In the genomic region with DNA sequence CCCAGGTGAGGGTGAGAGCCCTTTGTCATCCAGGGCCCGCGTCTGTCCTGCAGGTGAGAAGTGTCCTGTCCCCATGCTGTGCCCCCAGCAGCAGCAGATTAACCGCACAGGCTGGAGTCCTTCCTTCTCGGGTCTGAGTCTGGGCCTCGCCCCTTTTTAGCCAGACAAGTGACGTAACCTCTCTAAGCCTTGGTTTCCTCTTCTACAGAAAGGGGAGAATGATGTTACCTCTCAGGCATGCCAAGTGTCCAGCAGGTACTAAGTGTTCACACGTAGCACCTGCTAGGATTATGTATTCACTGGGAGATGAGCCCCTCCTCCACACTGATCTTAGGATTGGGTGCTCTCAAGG, we compare ENCODE assay signal across 16 cellular contexts. TPM values are rescaled to one million over a fixed set of nuclear protein-coding genes. Genes with fewer than 3 reads are reported as not detected.
DNase-seq lines count a peak whose midpoint lies in the region; ATAC-seq, FAIRE-seq and TF ChIP-seq lines count a peak whose summit lies in the region.
"Had no signal": no experiment of that assay in that cellular context is flagged by ENCODE, and none has a peak within 500 bp of the region (broad histone marks: within the 10 kb centered on the region; RNA-seq: fewer than 3 reads in every experiment).

No MANE protein-coding gene starts in this region.

- no peaks in the 10 kb centered on the region for H3K4me1 Mint-ChIP-seq in activated CD4-positive, alpha-beta T cell treated with anti-CD3 and anti-CD28 coated beads for 36 hours
- H3K4me1 Mint-ChIP-seq: central memory CD8-positive, alpha-beta T cell had no signal

- no peak overlapping the region for H3K4me3 ChIP-seq in keratinocyte (ENCODE audit: control insufficient read depth in 2 of 3, extremely low read depth in 1 of 3, insufficient read depth in 2 of 3, low read depth in 1 of 3, low read length in 3 of 3)
- no peak overlapping the region for H3K4me3 ChIP-seq in tibial nerve

- H3K79me2 ChIP-seq in keratinocyte (ENCODE audit: control insufficient read depth, insufficient read depth, low read length), result no peaks in the 10 kb centered on the region
- H3K79me2 ChIP-seq: parathyroid adenoma had no signal

- DNase-seq in NCI-H2107 (lab: John Stamatoyannopoulos, UW) (peak; percentile 55), SKM-1 treated with dmso at 0.1 percent for 144 hours (lab: John Stamatoyannopoulos, UW; ENCODE audit: unreplicated experiment) (peak; percentile 43), keratinocyte (ENCODE audit: low read depth, low spot score) (peak; percentile 17), tibial nerve (ENCODE audit: low spot score in 2 of 2) (no peak)
- no peak for DNase-seq in activated CD4-positive, alpha-beta T cell treated with anti-CD3 and anti-CD28 coated beads for 36 hours
- DNase-seq: activated CD4-positive, alpha-beta T cell treated with anti-CD3 and anti-CD28 coated beads, Interleukin-2, amount 50 U/mL, for 48 hours; activated naive CD4-positive, alpha-beta T cell; CD4-positive, alpha-beta T cell; MV-4-11; stimulated activated CD4-positive, alpha-beta T cell treated with anti-CD3 and anti-CD28 coated beads, Interleukin-2, amount 100 ng/mL, for 24 hours; stimulated activated naive CD4-positive, alpha-beta T cell; T-helper 17 cell had no signal

- H3K4me1 ChIP-seq in keratinocyte (ENCODE audit: control insufficient read depth, extremely low read depth, insufficient read depth, low read length) (peaks cover 3% of the 10 kb centered on the region), tibial nerve (peaks cover 0 to 90% (median 27%) of the 10 kb centered on the region in 4 donors)
- H3K4me1 ChIP-seq: parathyroid adenoma had no signal

- H4K20me1 ChIP-seq in keratinocyte (ENCODE audit: control insufficient read depth, extremely low read depth, insufficient read depth, low read length), result no peaks in the 10 kb centered on the region

- H3K27ac ChIP-seq in keratinocyte (ENCODE audit: control insufficient read depth, insufficient read depth, low read length) (no peak overlapping the region), tibial nerve (peak overlapping the region in 3 of 4 donors; percentile 67 to 99 (median 74))
- H3K27ac ChIP-seq: parathyroid adenoma had no signal

- H3K9me3 ChIP-seq in keratinocyte (ENCODE audit: control insufficient read depth, low read depth, low read length) (no peaks in the 10 kb centered on the region), tibial nerve (no peaks in the 10 kb centered on the region)

- H3K27ac Mint-ChIP-seq in activated CD4-positive, alpha-beta T cell treated with anti-CD3 and anti-CD28 coated beads for 36 hours, result no peak overlapping the region
- H3K27ac Mint-ChIP-seq: CD4-positive, alpha-beta T cell; T-helper 17 cell had no signal

- WGBS in tibial nerve, 2 donors, result 73 to 84% methylated on average over 5 to 7 of the region's 7 CpGs

- no peak for TF ChIP-seq POLR2A in tibial nerve (IDR thresholded peaks at IDR 0.05)

- H3K36me3 ChIP-seq in keratinocyte (ENCODE audit: control insufficient read depth in 2 of 2, extremely low read depth in 1 of 2, insufficient read depth in 2 of 2, low read length in 2 of 2) (no peaks in the 10 kb centered on the region), tibial nerve (peaks cover 0 to 5% (median 0%) of the 10 kb centered on the region in 3 donors)

- dilution Hi-C loops in keratinocyte (cut with MboI; ENCODE audit: extremely low pct_ligation_motif_present, low sequenced_read_pairs), result no loop called here

- ATAC-seq in GM18868 (IDR thresholded peaks at IDR 0.05; ENCODE audit: unreplicated experiment), result no peak
- no peak for ATAC-seq in activated CD4-positive, alpha-beta T cell treated with anti-CD3 and anti-CD28 coated beads for 36 hours
- ATAC-seq in HG03280 (IDR thresholded peaks at IDR 0.05; ENCODE audit: unreplicated experiment), result no peak
- ATAC-seq: T-helper 17 cell had no signal

- intact Hi-C loops in activated CD4-positive, alpha-beta T cell treated with anti-CD3 and anti-CD28 coated beads for 36 hours (cut with DNase I, micrococcal nuclease), result no loop called here

- H2AFZ ChIP-seq in keratinocyte (ENCODE audit: control insufficient read depth, low read length), result no peak overlapping the region
- H2AFZ ChIP-seq: parathyroid adenoma had no signal

- H3K9ac ChIP-seq in keratinocyte (ENCODE audit: control insufficient read depth, extremely low read depth, insufficient read depth, low read length), result no peak overlapping the region
- H3K9ac ChIP-seq: parathyroid adenoma had no signal

- H3K9me3 Mint-ChIP-seq in activated CD4-positive, alpha-beta T cell treated with anti-CD3 and anti-CD28 coated beads for 36 hours (ENCODE audit: low read depth), result no peaks in the 10 kb centered on the region
- H3K9me3 Mint-ChIP-seq: CD4-positive, alpha-beta T cell; central memory CD8-positive, alpha-beta T cell had no signal

- H3K27me3 ChIP-seq in keratinocyte (ENCODE audit: control insufficient read depth, extremely low read depth, insufficient read depth, low read length) (peaks cover 16% of the 10 kb centered on the region), tibial nerve (no peaks in the 10 kb centered on the region)

- no peak for TF ChIP-seq EP300 in tibial nerve (IDR thresholded peaks at IDR 0.05)

- H3K4me2 ChIP-seq in keratinocyte (ENCODE audit: control insufficient read depth, extremely low read depth, insufficient read depth, low read depth, low read length), result no peak overlapping the region

- H3K4me3 Mint-ChIP-seq in activated CD4-positive, alpha-beta T cell treated with anti-CD3 and anti-CD28 coated beads for 36 hours, result no peak overlapping the region
- H3K4me3 Mint-ChIP-seq: CD4-positive, alpha-beta T cell; central memory CD8-positive, alpha-beta T cell; T-helper 17 cell had no signal

- no peaks in the 10 kb centered on the region for H3K36me3 Mint-ChIP-seq in activated CD4-positive, alpha-beta T cell treated with anti-CD3 and anti-CD28 coated beads for 36 hours (ENCODE audit: low read depth)

- FAIRE-seq in keratinocyte (lab: Jason Lieb, UNC), result no peak

- no peak for TF ChIP-seq CTCF in keratinocyte (optimal IDR thresholded peaks at IDR 0.05 in 1 of 3, IDR thresholded peaks at IDR 0.05 in 1 of 3, conservative IDR thresholded peaks at IDR 0.05 in 1 of 3; ENCODE audit: extremely low read depth in 1 of 3, insufficient read depth in 2 of 3, low read length in 3 of 3)
- TF ChIP-seq CTCF in tibial nerve (IDR thresholded peaks at IDR 0.05), result no peak

- CTCF ChIA-PET in activated CD4-positive, alpha-beta T cell treated with anti-CD3 and anti-CD28 coated beads for 36 hours (lab: Charles Lee), result interaction anchor here (1.1 kb wide), 1 partner anchor 13 kb away, joined by 3 read pairs; no protein-coding TSS in a partner anchor

- POLR2A ChIA-PET in activated CD4-positive, alpha-beta T cell treated with anti-CD3 and anti-CD28 coated beads for 36 hours (lab: Charles Lee), result no interaction called here

- no peaks in the 10 kb centered on the region for H3K9me1 ChIP-seq in keratinocyte (ENCODE audit: control insufficient read depth, extremely low read depth, insufficient read depth, low read length)

- H3K27me3 Mint-ChIP-seq in activated CD4-positive, alpha-beta T cell treated with anti-CD3 and anti-CD28 coated beads for 36 hours, result peaks cover 9% of the 10 kb centered on the region

RNA-seq across cellular contexts. Expression of a gene that starts 6.9 kb away (rescaled TPM):
- polyA plus RNA-seq in keratinocyte, result 0.06 to 0.43 TPM (median 0.36 TPM) in 3 replicates
- 0.07 TPM for polyA plus RNA-seq in keratinocyte (2011; ENCODE audit: low read depth)
- 0.13 and 0.14 TPM in 2 replicates for polyA plus RNA-seq in keratinocyte (2011; cell fraction: cytosol; rRNA removed)
- polyA plus RNA-seq in keratinocyte (2011; cell fraction: nucleus; rRNA removed), result 0.24 and 0.25 TPM in 2 replicates
- polyA plus RNA-seq in keratinocyte (2012; ENCODE audit: low replicate concordance), result 0.14 and 0.38 TPM in 2 replicates
- polyA minus RNA-seq in keratinocyte, result 0.07 to 0.77 TPM (median 0.56 TPM) in 3 replicates
- 0.58 TPM for polyA minus RNA-seq in keratinocyte (2011; cell fraction: cytosol; rRNA and poly(A)+ RNA removed)
- 0.11 TPM in 1 of 2 replicates, not detected in the other for polyA minus RNA-seq in keratinocyte (2011; cell fraction: nucleus; rRNA and poly(A)+ RNA removed)
- 10 to 100 TPM; 33.6 to 98.8 (median 93.2) TPM for total RNA-seq in tibial nerve
- under 1 TPM; 0.16 to 0.19 TPM for total RNA-seq in activated CD4-positive, alpha-beta T cell treated with anti-CD3 and anti-CD28 coated beads for 36 hours

Comparison
In these comparisons a context has a peak if more than half of its experiments do, and no peak if none do; other contexts are left out.
1. DNase-seq: peak in NCI-H2107 (single experiment), SKM-1 treated with dmso at 0.1 percent for 144 hours (single experiment) and keratinocyte (single experiment); none in tibial nerve (0 of 2) and activated CD4-positive, alpha-beta T cell treated with anti-CD3 and anti-CD28 coated beads for 36 hours (single experiment).
2. RNA of a gene that starts 6.9 kb away (total RNA-seq): 33.6 to 98.8 TPM in tibial nerve; 0.16 to 0.19 TPM in activated CD4-positive, alpha-beta T cell treated with anti-CD3 and anti-CD28 coated beads for 36 hours; every median in the first group is over 10 times any median in the second.